Comparison of ENCODE assay signal across 1 cellular context in genomic region chr7:129525225-129525862, GRCh38.
TF ChIP-seq lines count a peak whose summit lies in the region.

No MANE protein-coding gene starts in this region.

TF ChIP-seq in IMR-90, 13 proteins besides CTCF, POLR2A, EP300 and RAD21 (continued from another document):
- TF ChIP-seq RFX5 (IDR thresholded peaks at IDR 0.05; ENCODE audit: low read depth, low read length), result no peak
- TF ChIP-seq NFE2L2 (IDR thresholded peaks at IDR 0.05; ENCODE audit: low read depth, low read length), result no peak
- no peak for TF ChIP-seq ELK1 (IDR thresholded peaks at IDR 0.05; ENCODE audit: borderline replicate concordance, low read depth, low read length)
- TF ChIP-seq CEBPB (IDR thresholded peaks at IDR 0.05; ENCODE audit: low read depth, low read length), result no peak
- TF ChIP-seq CHD1 (IDR thresholded peaks at IDR 0.05; ENCODE audit: low read depth, low read length), result no peak
- no peak for TF ChIP-seq BHLHE40 (IDR thresholded peaks at IDR 0.05; ENCODE audit: low read depth, low read length)
